Comparison of ENCODE assay signal across 16 cellular contexts in genomic region chr17:70642059-70642458, GRCh38.
DNase-seq lines count a peak whose midpoint lies in the region; ATAC-seq and TF ChIP-seq lines count a peak whose summit lies in the region.
"Had no signal": no experiment of that assay in that cellular context is flagged by ENCODE, and none has a peak within 500 bp of the region (broad histone marks: within the 10 kb centered on the region; RNA-seq: fewer than 3 reads in every experiment).

No MANE protein-coding gene starts in this region.

- no peak for ATAC-seq in stimulated activated effector memory CD8-positive, alpha-beta T cell treated with anti-CD3 and anti-CD28 coated beads, Interleukin-12 subunit alpha, Interleukin-12 subunit beta, amount 100 ng/mL, for 72 hours
- ATAC-seq: HCT116, HepG2 had no signal

- DNase-seq in NOMO-1 treated with DMSO at 0.1 percent for 48 hours (lab: John Stamatoyannopoulos, UW; ENCODE audit: unreplicated experiment) (peak; percentile 30), NOMO-1 treated with dmso at 0.1 percent for 144 hours (lab: John Stamatoyannopoulos, UW; ENCODE audit: unreplicated experiment) (no peak), HT-29 (ENCODE audit: low spot score) (peak; percentile 25), MV-4-11 (lab: John Stamatoyannopoulos, UW) (peak; percentile 10), GM13976 (ENCODE audit: low spot score) (no peak), superior temporal gyrus (ENCODE audit: extremely low spot score) (no peak)
- no peak for DNase-seq in stimulated activated effector memory CD8-positive, alpha-beta T cell treated with anti-CD3 and anti-CD28 coated beads, Interleukin-12 subunit alpha, Interleukin-12 subunit beta, amount 100 ng/mL, for 72 hours (ENCODE audit: low spot score in 2 of 2)
- DNase-seq: AML-193; Caco-2; CD4-positive, alpha-beta T cell; DMS79 treated with DMSO at 0.1 percent for 48 hours; GF-D8; GOT3; H7 had no signal

- H3K27ac Mint-ChIP-seq in stimulated activated effector memory CD8-positive, alpha-beta T cell treated with anti-CD3 and anti-CD28 coated beads, Interleukin-12 subunit alpha, Interleukin-12 subunit beta, amount 100 ng/mL, for 72 hours = no peak overlapping the region
- H3K27ac Mint-ChIP-seq: CD4-positive, alpha-beta T cell had no signal

- no peaks in the 10 kb centered on the region for H3K36me3 Mint-ChIP-seq in stimulated activated effector memory CD8-positive, alpha-beta T cell treated with anti-CD3 and anti-CD28 coated beads, Interleukin-12 subunit alpha, Interleukin-12 subunit beta, amount 100 ng/mL, for 72 hours

- no peak overlapping the region for H3K4me3 Mint-ChIP-seq in stimulated activated effector memory CD8-positive, alpha-beta T cell treated with anti-CD3 and anti-CD28 coated beads, Interleukin-12 subunit alpha, Interleukin-12 subunit beta, amount 100 ng/mL, for 72 hours
- H3K4me3 Mint-ChIP-seq: CD4-positive, alpha-beta T cell had no signal

- H3K9me3 Mint-ChIP-seq in stimulated activated effector memory CD8-positive, alpha-beta T cell treated with anti-CD3 and anti-CD28 coated beads, Interleukin-12 subunit alpha, Interleukin-12 subunit beta, amount 100 ng/mL, for 72 hours = peaks cover 3% of the 10 kb centered on the region

- no peaks in the 10 kb centered on the region for H3K4me1 Mint-ChIP-seq in stimulated activated effector memory CD8-positive, alpha-beta T cell treated with anti-CD3 and anti-CD28 coated beads, Interleukin-12 subunit alpha, Interleukin-12 subunit beta, amount 100 ng/mL, for 72 hours

- in situ Hi-C loops in GM13976 (cut with MboI; ENCODE audit: low sequenced_read_pairs, unreplicated experiment) = no loop called here

- TF ChIP-seq CTCF in GM13976 (IDR thresholded peaks at IDR 0.05; ENCODE audit: borderline replicate concordance, control extremely low read depth, extremely low read depth, insufficient read depth, missing control alignments) = no peak

Comparison
In these comparisons a context has a peak if more than half of its experiments do, and no peak if none do; other contexts are left out.
1. DNase-seq: peak in NOMO-1 treated with DMSO at 0.1 percent for 48 hours (single experiment), HT-29 (single experiment) and MV-4-11 (single experiment); none in NOMO-1 treated with dmso at 0.1 percent for 144 hours (single experiment), stimulated activated effector memory CD8-positive, alpha-beta T cell treated with anti-CD3 and anti-CD28 coated beads, Interleukin-12 subunit alpha, Interleukin-12 subunit beta, amount 100 ng/mL, for 72 hours (0 of 2), GM13976 (single experiment) and superior temporal gyrus (single experiment).